In genomic region chr5:138936225-138936967, GRCh38 we compare ENCODE assay signal across 1 cellular context.
TF ChIP-seq lines count a peak whose summit lies in the region.

No MANE protein-coding gene starts in this region.

TF ChIP-seq in H1, 55 proteins besides CTCF, POLR2A, EP300 and RAD21:
- no peak for TF ChIP-seq EZH2 (IDR thresholded peaks at IDR 0.05; ENCODE audit: low read depth, low read length, severe bottlenecking)
- peak; percentile 14 for TF ChIP-seq POLR2AphosphoS5 (IDR thresholded peaks at IDR 0.05; ENCODE audit: low read depth, low read length)
